Comparison of ENCODE assay signal across 39 cellular contexts in genomic region chr6:155670655-155671054, GRCh38.
"Had no signal": no experiment of that assay in that cellular context is flagged by ENCODE, and none has a peak within 500 bp of the region (broad histone marks: within the 10 kb centered on the region; RNA-seq: fewer than 3 reads in every experiment).

No MANE protein-coding gene starts in this region.

- H3K9me3 Mint-ChIP-seq: activated naive CD4-positive, alpha-beta T cell treated with anti-CD3 and anti-CD28 coated beads for 36 hours; activated naive CD4-positive, alpha-beta T cell treated with anti-CD3 and anti-CD28 coated beads, Interleukin-2, amount 10 ng/mL, durations not matched to agents 7 days and 5 days; activated naive CD4-positive, alpha-beta T cell treated with anti-CD3 and anti-CD28 coated beads, Interleukin-2, amount 50 U/mL, for 24 hours; activated naive CD4-positive, alpha-beta T cell treated with anti-CD3 and anti-CD28 coated beads, Interleukin-2, amount 50 U/mL, for 72 hours; activated naive CD8-positive, alpha-beta T cell treated with anti-CD3 and anti-CD28 coated beads for 36 hours; activated naive CD8-positive, alpha-beta T cell treated with anti-CD3 and anti-CD28 coated beads, Interleukin-2, amount 10 ng/mL, durations not matched to agents 7 days and 5 days; activated naive CD8-positive, alpha-beta T cell treated with anti-CD3 and anti-CD28 coated beads, Interleukin-2, amount 50 U/mL, for 24 hours; activated T-cell treated with anti-CD3 and anti-CD28 coated beads, Interleukin-2, amount 50 U/mL, for 24 hours; activated T-cell treated with anti-CD3 and anti-CD28 coated beads, Interleukin-2, amount 50 U/mL, for 4 hours; activated T-cell treated with anti-CD3 and anti-CD28 coated beads, Interleukin-2, amount 50 U/mL, for 72 hours; activated T-helper 1 cell treated with anti-CD3 and anti-CD28 coated beads, Interleukin-12 subunit alpha, Interleukin-12 subunit beta, Interleukin-2, Interleukin-4 antibody, amounts not matched to agents 30 ng/mL and 10 ng/mL and 1 ng/mL, durations not matched to agents 14 hours and 24 hours and 36 hours; activated T-helper 2 cell treated with anti-CD3 and anti-CD28 coated beads, Interferon-gamma antibody, Interleukin-2, Interleukin-4, amounts not matched to agents 10 μg/mL and 5 μg/mL and 100 μg/mL, durations not matched to agents 14 hours and 24 hours and 36 hours; brain; central memory CD8-positive, alpha-beta T cell had no signal

- H3K9me3 ChIP-seq: adrenal gland, ascending aorta, body of pancreas, breast epithelium had no signal

- H3K4me3 ChIP-seq: adrenal gland, ascending aorta, body of pancreas, breast epithelium, cardiac muscle cell had no signal

- DNase-seq: activated effector memory CD4-positive, alpha-beta T cell treated with anti-CD3 and anti-CD28 coated beads, Interleukin-2, amount 50 U/mL, for 16 hours; activated effector memory CD4-positive, alpha-beta T cell treated with Interleukin-2 at 50 U/mL for 16 hours; activated gamma-delta T cell; activated gamma-delta T cell treated with Interleukin-2 at 50 U/mL for 16 hours; activated naive CD4-positive, alpha-beta T cell; activated naive CD4-positive, alpha-beta T cell treated with anti-CD3 and anti-CD28 coated beads for 36 hours; activated naive CD4-positive, alpha-beta T cell treated with anti-CD3 and anti-CD28 coated beads, Interleukin-2, amount 10 ng/mL, durations not matched to agents 7 days and 5 days; activated naive CD4-positive, alpha-beta T cell treated with anti-CD3 and anti-CD28 coated beads, Interleukin-2, amount 50 U/mL, for 16 hours; activated naive CD4-positive, alpha-beta T cell treated with Interleukin-2 at 50 U/mL for 16 hours; activated naive CD8-positive, alpha-beta T cell treated with anti-CD3 and anti-CD28 coated beads for 36 hours; activated naive CD8-positive, alpha-beta T cell treated with anti-CD3 and anti-CD28 coated beads, Interleukin-2, amount 10 ng/mL, durations not matched to agents 7 days and 5 days; activated naive CD8-positive, alpha-beta T cell treated with anti-CD3 and anti-CD28 coated beads, Interleukin-2, amount 50 U/mL, for 24 hours; activated T-cell treated with anti-CD3 and anti-CD28 coated beads for 4 hours; activated T-cell treated with anti-CD3 and anti-CD28 coated beads, Interleukin-2, amount 50 U/mL, for 1 hour; activated T-cell treated with anti-CD3 and anti-CD28 coated beads, Interleukin-2, amount 50 U/mL, for 24 hours; activated T-cell treated with anti-CD3 and anti-CD28 coated beads, Interleukin-2, amount 50 U/mL, for 4 hours; activated T-cell treated with anti-CD3 and anti-CD28 coated beads, Interleukin-2, amount 50 U/mL, for 48 hours; activated T-cell treated with anti-CD3 and anti-CD28 coated beads, Interleukin-2, amount 50 U/mL, for 72 hours; adrenal gland; amniotic stem cell; amygdala; anterior cingulate cortex; aorta; body of pancreas; brain microvascular endothelial cell; caudate nucleus; central memory CD4-positive, alpha-beta T cell; cerebellar nuclear complex had no signal

- H3K4me1 Mint-ChIP-seq: activated naive CD4-positive, alpha-beta T cell treated with anti-CD3 and anti-CD28 coated beads, Interleukin-2, amount 10 ng/mL, durations not matched to agents 7 days and 5 days; activated naive CD4-positive, alpha-beta T cell treated with anti-CD3 and anti-CD28 coated beads, Interleukin-2, amount 50 U/mL, for 24 hours; activated naive CD8-positive, alpha-beta T cell treated with anti-CD3 and anti-CD28 coated beads for 36 hours; activated naive CD8-positive, alpha-beta T cell treated with anti-CD3 and anti-CD28 coated beads, Interleukin-2, amount 10 ng/mL, durations not matched to agents 7 days and 5 days; activated naive CD8-positive, alpha-beta T cell treated with anti-CD3 and anti-CD28 coated beads, Interleukin-2, amount 50 U/mL, for 24 hours; activated T-helper 17 cell treated with anti-CD3 and anti-CD28 coated beads, Interleukin-2, amount 50 U/mL, for 72 hours; central memory CD8-positive, alpha-beta T cell had no signal

- H3K36me3 Mint-ChIP-seq: activated naive CD4-positive, alpha-beta T cell treated with anti-CD3 and anti-CD28 coated beads, Interleukin-2, amount 10 ng/mL, durations not matched to agents 7 days and 5 days; activated naive CD4-positive, alpha-beta T cell treated with anti-CD3 and anti-CD28 coated beads, Interleukin-2, amount 50 U/mL, for 24 hours; activated naive CD4-positive, alpha-beta T cell treated with anti-CD3 and anti-CD28 coated beads, Interleukin-2, amount 50 U/mL, for 72 hours; activated naive CD8-positive, alpha-beta T cell; activated naive CD8-positive, alpha-beta T cell treated with anti-CD3 and anti-CD28 coated beads for 36 hours; activated naive CD8-positive, alpha-beta T cell treated with anti-CD3 and anti-CD28 coated beads, Interleukin-2, amount 10 ng/mL, durations not matched to agents 7 days and 5 days; brain had no signal

- H3K4me1 ChIP-seq: adrenal gland, ascending aorta, body of pancreas, breast epithelium had no signal

- H3K27me3 Mint-ChIP-seq: activated naive CD4-positive, alpha-beta T cell treated with anti-CD3 and anti-CD28 coated beads, Interleukin-2, amount 10 ng/mL, durations not matched to agents 7 days and 5 days; activated naive CD8-positive, alpha-beta T cell treated with anti-CD3 and anti-CD28 coated beads, Interleukin-2, amount 10 ng/mL, durations not matched to agents 7 days and 5 days; central memory CD8-positive, alpha-beta T cell had no signal

- H3K4me3 Mint-ChIP-seq: activated naive CD4-positive, alpha-beta T cell treated with anti-CD3 and anti-CD28 coated beads for 36 hours; activated naive CD4-positive, alpha-beta T cell treated with anti-CD3 and anti-CD28 coated beads, Interleukin-2, amount 10 ng/mL, durations not matched to agents 7 days and 5 days; activated naive CD4-positive, alpha-beta T cell treated with anti-CD3 and anti-CD28 coated beads, Interleukin-2, amount 50 U/mL, for 24 hours; activated naive CD8-positive, alpha-beta T cell; activated naive CD8-positive, alpha-beta T cell treated with anti-CD3 and anti-CD28 coated beads for 36 hours; activated naive CD8-positive, alpha-beta T cell treated with anti-CD3 and anti-CD28 coated beads, Interleukin-2, amount 10 ng/mL, durations not matched to agents 7 days and 5 days; activated naive CD8-positive, alpha-beta T cell treated with anti-CD3 and anti-CD28 coated beads, Interleukin-2, amount 50 U/mL, for 24 hours; activated T-cell treated with anti-CD3 and anti-CD28 coated beads, Interleukin-2, amount 50 U/mL, for 24 hours; activated T-cell treated with anti-CD3 and anti-CD28 coated beads, Interleukin-2, amount 50 U/mL, for 4 hours; activated T-cell treated with anti-CD3 and anti-CD28 coated beads, Interleukin-2, amount 50 U/mL, for 72 hours; activated T-helper 1 cell treated with anti-CD3 and anti-CD28 coated beads, Interleukin-12 subunit alpha, Interleukin-12 subunit beta, Interleukin-2, Interleukin-4 antibody, amounts not matched to agents 30 ng/mL and 10 ng/mL and 1 ng/mL, durations not matched to agents 14 hours and 24 hours and 36 hours; activated T-helper 17 cell treated with anti-CD3 and anti-CD28 coated beads, Interleukin-2, amount 50 U/mL, for 72 hours; brain; central memory CD8-positive, alpha-beta T cell had no signal

- H3K27ac ChIP-seq: adrenal gland, ascending aorta, body of pancreas, brain microvascular endothelial cell, breast epithelium, cardiac muscle cell had no signal

- H3K36me3 ChIP-seq: adrenal gland, ascending aorta, brain microvascular endothelial cell, breast epithelium, cardiac muscle cell had no signal

- H3K27ac Mint-ChIP-seq: activated naive CD4-positive, alpha-beta T cell treated with anti-CD3 and anti-CD28 coated beads for 36 hours; activated naive CD4-positive, alpha-beta T cell treated with anti-CD3 and anti-CD28 coated beads, Interleukin-2, amount 10 ng/mL, durations not matched to agents 7 days and 5 days; activated naive CD4-positive, alpha-beta T cell treated with anti-CD3 and anti-CD28 coated beads, Interleukin-2, amount 50 U/mL, for 24 hours; activated naive CD4-positive, alpha-beta T cell treated with anti-CD3 and anti-CD28 coated beads, Interleukin-2, amount 50 U/mL, for 72 hours; activated naive CD8-positive, alpha-beta T cell; activated naive CD8-positive, alpha-beta T cell treated with anti-CD3 and anti-CD28 coated beads for 36 hours; activated naive CD8-positive, alpha-beta T cell treated with anti-CD3 and anti-CD28 coated beads, Interleukin-2, amount 10 ng/mL, durations not matched to agents 7 days and 5 days; activated naive CD8-positive, alpha-beta T cell treated with anti-CD3 and anti-CD28 coated beads, Interleukin-2, amount 50 U/mL, for 24 hours; activated T-cell treated with anti-CD3 and anti-CD28 coated beads, Interleukin-2, amount 50 U/mL, for 24 hours; activated T-cell treated with anti-CD3 and anti-CD28 coated beads, Interleukin-2, amount 50 U/mL, for 72 hours; activated T-helper 1 cell treated with anti-CD3 and anti-CD28 coated beads, Interleukin-12 subunit alpha, Interleukin-12 subunit beta, Interleukin-2, Interleukin-4 antibody, amounts not matched to agents 30 ng/mL and 10 ng/mL and 1 ng/mL, durations not matched to agents 14 hours and 24 hours and 36 hours; activated T-helper 17 cell treated with anti-CD3 and anti-CD28 coated beads, Interleukin-2, amount 50 U/mL, for 72 hours; activated T-helper 2 cell treated with anti-CD3 and anti-CD28 coated beads, Interferon-gamma antibody, Interleukin-2, Interleukin-4, amounts not matched to agents 10 μg/mL and 5 μg/mL and 100 μg/mL, durations not matched to agents 14 hours and 24 hours and 36 hours; brain had no signal

- H3K27me3 ChIP-seq: adrenal gland, ascending aorta, body of pancreas, brain microvascular endothelial cell, breast epithelium, cardiac muscle cell had no signal
